In genomic region chr20:31515775-31516107, GRCh38 we compare ENCODE assay signal across 7 cellular contexts. TPM values are rescaled to one million over a fixed set of nuclear protein-coding genes. Genes with fewer than 3 reads are reported as not detected.
DNase-seq lines count a peak whose midpoint lies in the region; ATAC-seq, FAIRE-seq and TF ChIP-seq lines count a peak whose summit lies in the region.

No MANE protein-coding gene starts in this region.

- H3K4me1 ChIP-seq in endothelial cell of umbilical vein (ENCODE audit: control insufficient read depth, extremely low read depth, insufficient read depth, low read length) (peaks cover 25% of the 10 kb centered on the region), rectal smooth muscle tissue (ENCODE audit: control insufficient read depth, insufficient read depth, low read length) (peaks cover 21% of the 10 kb centered on the region)

- no peaks in the 10 kb centered on the region for H3K9me1 ChIP-seq in endothelial cell of umbilical vein (replicated peaks; ENCODE audit: control insufficient read depth, extremely low read depth, insufficient read depth, low read length)

- no peak for ATAC-seq in GM18858 (IDR thresholded peaks at IDR 0.05; ENCODE audit: unreplicated experiment)

- FAIRE-seq in endothelial cell of umbilical vein (lab: Jason Lieb, UNC): peak; percentile 59

- H3K27me3 ChIP-seq in endothelial cell of umbilical vein (ENCODE audit: control insufficient read depth in 2 of 2, insufficient read depth in 2 of 2, low read length in 2 of 2) (no peaks in the 10 kb centered on the region), rectal smooth muscle tissue (ENCODE audit: control insufficient read depth, insufficient read depth, low read length) (no peaks in the 10 kb centered on the region)

- dilution Hi-C loops in endothelial cell of umbilical vein (cut with MboI; ENCODE audit: extremely low pct_ligation_motif_present, low sequenced_read_pairs): no loop called here

- BruUV-seq in endothelial cell of umbilical vein (replicated peaks; lab: Mats Ljungman, UMichigan): no TSS peak

- TF ChIP-seq CTCF in NB4 (IDR thresholded peaks at IDR 0.05; ENCODE audit: low read depth, low read length): no peak
- TF ChIP-seq CTCF in endothelial cell of umbilical vein (IDR thresholded peaks at IDR 0.05; ENCODE audit: extremely low read depth in 1 of 2, insufficient read depth in 1 of 2, low read depth in 1 of 2, low read length in 2 of 2): no peak

- CTCF ChIA-PET in endothelial cell of umbilical vein (lab: Charles Lee): interaction anchor here (1.1 kb wide), 1 partner anchor 12 kb away, joined by 5 read pairs; no protein-coding TSS in a partner anchor

- no peaks in the 10 kb centered on the region for H4K20me1 ChIP-seq in endothelial cell of umbilical vein (replicated peaks; ENCODE audit: control insufficient read depth, extremely low read depth, insufficient read depth, low read length)

- no peak overlapping the region for H3K27ac ChIP-seq in endothelial cell of umbilical vein (ENCODE audit: insufficient read depth, low read depth, low read length)
- no peak overlapping the region for H3K27ac ChIP-seq in rectal smooth muscle tissue (ENCODE audit: low read depth, low read length)

- H3K4me2 ChIP-seq in endothelial cell of umbilical vein (ENCODE audit: insufficient read depth, low read length): peak overlapping the region; percentile 68

- POLR2A ChIA-PET in endothelial cell of umbilical vein (lab: Charles Lee): no interaction called here

- peak overlapping the region; percentile 82; the same call in 1 of the 2 replicates for H3K4me3 ChIP-seq in GM08714 (ENCODE audit: low read length)
- peak overlapping the region; percentile 96 for H3K4me3 ChIP-seq in NB4 (ENCODE audit: low read depth, low read length)
- H3K4me3 ChIP-seq in endothelial cell of umbilical vein (replicated peaks in 1 of 3; ENCODE audit: insufficient read depth in 1 of 3, low read depth in 1 of 3, low read length in 3 of 3): peak overlapping the region in 2 of 3 experiments; percentile 70 to 84
- H3K4me3 ChIP-seq in rectal smooth muscle tissue (ENCODE audit: low read length): peak overlapping the region; percentile 78

- H3K9ac ChIP-seq in endothelial cell of umbilical vein (replicated peaks; ENCODE audit: extremely low read depth, insufficient read depth, low read length): no peak overlapping the region
- H3K9ac ChIP-seq in rectal smooth muscle tissue (ENCODE audit: low read length): no peak overlapping the region

- DNase-seq in NB4 (ENCODE audit: low read depth) (peak; percentile 29), endothelial cell of umbilical vein (ENCODE audit: low read depth, low spot score) (no peak), activated T-cell treated with anti-CD3 and anti-CD28 coated beads for 4 hours (no peak)
- DNase-seq in activated CD4-positive, CD25-positive, alpha-beta regulatory T cell treated with anti-CD3 and anti-CD28 coated beads, Interleukin-2, amount 50 U/mL, for 72 hours: no peak

- TF ChIP-seq POLR2A in NB4 (IDR thresholded peaks at IDR 0.05; ENCODE audit: extremely low read depth, insufficient read length) (no peak), endothelial cell of umbilical vein (IDR thresholded peaks at IDR 0.05; ENCODE audit: low read depth, low read length) (no peak)

- H3K36me3 ChIP-seq in endothelial cell of umbilical vein (ENCODE audit: control insufficient read depth in 2 of 2, extremely low read depth in 1 of 2, insufficient read depth in 2 of 2, low read length in 2 of 2) (peaks cover 0 to 4% of the 10 kb centered on the region in 2 experiments), rectal smooth muscle tissue (ENCODE audit: control insufficient read depth, insufficient read depth, low read length) (no peaks in the 10 kb centered on the region)

- peaks cover 57% of the 10 kb centered on the region for H3K79me2 ChIP-seq in endothelial cell of umbilical vein (ENCODE audit: control insufficient read depth, insufficient read depth, low read length)

- intact Hi-C loops in endothelial cell of umbilical vein (cut with micrococcal nuclease): loop anchor here (2.0 kb wide), 3 partner anchors 31 to 97 kb away; no protein-coding TSS in a partner anchor

- H2AFZ ChIP-seq in endothelial cell of umbilical vein (ENCODE audit: low read depth, low read length): no peak overlapping the region

- H3K9me3 ChIP-seq in endothelial cell of umbilical vein (replicated peaks; ENCODE audit: control insufficient read depth, insufficient read depth, low read length): no peaks in the 10 kb centered on the region

TF ChIP-seq in endothelial cell of umbilical vein, 7 proteins besides CTCF, POLR2A, EP300 and RAD21:
- TF ChIP-seq GATA2 (IDR thresholded peaks at IDR 0.05; ENCODE audit: insufficient read depth, insufficient read length, low read depth, low read length) (no peak), MYC (IDR thresholded peaks at IDR 0.05; ENCODE audit: low read depth, low read length) (no peak), EZH2 (IDR thresholded peaks at IDR 0.05; ENCODE audit: borderline replicate concordance, low read depth, low read length, severe bottlenecking) (no peak), POLR2AphosphoS5 (IDR thresholded peaks at IDR 0.05; ENCODE audit: insufficient read depth, low read depth, low read length) (no peak), JUN (IDR thresholded peaks at IDR 0.05; ENCODE audit: borderline replicate concordance, insufficient read depth, insufficient read length, low read depth) (no peak), FOS (IDR thresholded peaks at IDR 0.05; ENCODE audit: borderline replicate concordance, insufficient read depth, low read length) (no peak)
- TF ChIP-seq, protein P1, sequence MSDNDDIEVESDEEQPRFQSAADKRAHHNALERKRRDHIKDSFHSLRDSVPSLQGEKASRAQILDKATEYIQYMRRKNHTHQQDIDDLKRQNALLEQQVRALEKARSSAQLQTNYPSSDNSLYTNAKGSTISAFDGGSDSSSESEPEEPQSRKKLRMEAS (IDR thresholded peaks at IDR 0.05; ENCODE audit: insufficient read depth, insufficient read length): no peak

RNA-seq across cellular contexts. Expression of gene HM13, which starts 1.5 kb away (rescaled TPM):
- 188 and 211 TPM in 2 replicates for total RNA-seq in endothelial cell of umbilical vein
- polyA plus RNA-seq in endothelial cell of umbilical vein: 218 and 265 TPM in 2 replicates
- 168 and 180 TPM in 2 replicates for polyA plus RNA-seq in endothelial cell of umbilical vein (2011; cell fraction: cytosol; rRNA removed)
- polyA plus RNA-seq in endothelial cell of umbilical vein (2011; cell fraction: nucleus; rRNA removed): 144 and 177 TPM in 2 replicates
- 174 and 184 TPM in 2 replicates for polyA plus RNA-seq in endothelial cell of umbilical vein (2012)
- 183 and 206 TPM in 2 replicates for polyA minus RNA-seq in endothelial cell of umbilical vein
- polyA minus RNA-seq in endothelial cell of umbilical vein (2011; cell fraction: cytosol; rRNA and poly(A)+ RNA removed): 141 TPM
- polyA minus RNA-seq in endothelial cell of umbilical vein (2011; cell fraction: nucleus; rRNA and poly(A)+ RNA removed): 126 and 153 TPM in 2 replicates

RNA-seq across cellular contexts. Expression of gene REM1, which starts 40.7 kb away (rescaled TPM):
- total RNA-seq in endothelial cell of umbilical vein: not detected in 2 replicates
- 0.14 and 0.19 TPM in 2 replicates for polyA plus RNA-seq in endothelial cell of umbilical vein
- 0.09 and 0.18 TPM in 2 replicates for polyA plus RNA-seq in endothelial cell of umbilical vein (2011; cell fraction: cytosol; rRNA removed)
- polyA plus RNA-seq in endothelial cell of umbilical vein (2011; cell fraction: nucleus; rRNA removed): 0.10 TPM in 1 of 2 replicates, not detected in the other
- polyA plus RNA-seq in endothelial cell of umbilical vein (2012): 0.20 and 0.87 TPM in 2 replicates
- 0.15 TPM in 1 of 2 replicates, not detected in the other for polyA minus RNA-seq in endothelial cell of umbilical vein
- not detected for polyA minus RNA-seq in endothelial cell of umbilical vein (2011; cell fraction: cytosol; rRNA and poly(A)+ RNA removed)
- not detected in 2 replicates for polyA minus RNA-seq in endothelial cell of umbilical vein (2011; cell fraction: nucleus; rRNA and poly(A)+ RNA removed)

RNA-seq across cellular contexts. Expression of gene DEFB124, which starts 40.8 kb away (rescaled TPM):
- not detected in 2 replicates for total RNA-seq in endothelial cell of umbilical vein
- polyA plus RNA-seq in endothelial cell of umbilical vein: not detected in 2 replicates
- not detected in 2 replicates for polyA plus RNA-seq in endothelial cell of umbilical vein (2011; cell fraction: cytosol; rRNA removed)
- polyA plus RNA-seq in endothelial cell of umbilical vein (2011; cell fraction: nucleus; rRNA removed): not detected in 2 replicates
- polyA plus RNA-seq in endothelial cell of umbilical vein (2012): not detected in 2 replicates
- not detected in 2 replicates for polyA minus RNA-seq in endothelial cell of umbilical vein
- polyA minus RNA-seq in endothelial cell of umbilical vein (2011; cell fraction: cytosol; rRNA and poly(A)+ RNA removed): not detected
- not detected in 2 replicates for polyA minus RNA-seq in endothelial cell of umbilical vein (2011; cell fraction: nucleus; rRNA and poly(A)+ RNA removed)
